ENCODE assay signal across 8 cellular contexts in genomic region chr16:30445149-30445407, GRCh38.
DNase-seq lines count a peak whose midpoint lies in the region; TF ChIP-seq lines count a peak whose summit lies in the region.

No MANE protein-coding gene starts in this region.

- no peak for DNase-seq in NCI-H2107 (lab: John Stamatoyannopoulos, UW)
- no peak for DNase-seq in NCI-H1694 treated with DMSO at 0.1 percent for 48 hours (lab: John Stamatoyannopoulos, UW)
- DNase-seq in GF-D8 (lab: John Stamatoyannopoulos, UW): no peak
- DNase-seq in erythroblast (lab: John Stamatoyannopoulos, UW): no peak

- no peak for TF ChIP-seq CTCF in GM12875 (IDR thresholded peaks at IDR 0.05; ENCODE audit: borderline replicate concordance, insufficient read depth, low read depth, low read length)
- no peak for TF ChIP-seq CTCF in parathyroid adenoma (IDR thresholded peaks at IDR 0.05)

- H2AFZ ChIP-seq in parathyroid adenoma: peak overlapping the region; percentile 95

- no peaks in the 10 kb centered on the region for H3K4me1 ChIP-seq in endocrine pancreas (ENCODE audit: control insufficient read depth, insufficient read depth, low read length)
- H3K4me1 ChIP-seq in parathyroid adenoma: peaks cover 6% of the 10 kb centered on the region

- H3K36me3 ChIP-seq in KOPT-K1 (ENCODE audit: insufficient read depth, low read length) (peaks cover 23% of the 10 kb centered on the region), endocrine pancreas (ENCODE audit: control insufficient read depth, insufficient read depth, low read length) (no peaks in the 10 kb centered on the region), parathyroid adenoma (ENCODE audit: control insufficient read depth, insufficient read depth, low read length) (no peaks in the 10 kb centered on the region)

- peak overlapping the region; percentile 93 for H3K4me2 ChIP-seq in parathyroid adenoma (ENCODE audit: low read length)

- H3K79me2 ChIP-seq in parathyroid adenoma: peaks cover 5% of the 10 kb centered on the region

- H3K9ac ChIP-seq in endocrine pancreas (ENCODE audit: control insufficient read depth, insufficient read depth, low read length) (peak overlapping the region; percentile 92), parathyroid adenoma (peak overlapping the region; percentile 78)

- H3K27ac ChIP-seq in KOPT-K1 (ENCODE audit: low read depth, low read length, poor library complexity, severe bottlenecking) (peak overlapping the region; percentile 80), parathyroid adenoma (peak overlapping the region; percentile 84)

- H3K27me3 ChIP-seq in endocrine pancreas (ENCODE audit: control insufficient read depth, insufficient read depth, low read length): no peaks in the 10 kb centered on the region
- H3K27me3 ChIP-seq in parathyroid adenoma (ENCODE audit: control insufficient read depth, insufficient read depth, low read length): no peaks in the 10 kb centered on the region

- no peak for TF ChIP-seq POLR2A in erythroblast (IDR thresholded peaks at IDR 0.05; ENCODE audit: low read length)

- H3K9me3 ChIP-seq in KOPT-K1 (ENCODE audit: insufficient read depth, low read length, poor library complexity, severe bottlenecking) (no peaks in the 10 kb centered on the region), endocrine pancreas (ENCODE audit: control insufficient read depth, low read length) (no peaks in the 10 kb centered on the region), parathyroid adenoma (ENCODE audit: control insufficient read depth, low read length) (no peaks in the 10 kb centered on the region)

- H3K4me3 ChIP-seq in GM12875 (ENCODE audit: low read depth, low read length): peak overlapping the region; percentile 89
- H3K4me3 ChIP-seq in endocrine pancreas (ENCODE audit: control insufficient read depth, insufficient read depth, low read length): peak overlapping the region; percentile 29
- peak overlapping the region; percentile 93 for H3K4me3 ChIP-seq in parathyroid adenoma (ENCODE audit: low read depth, low read length)

Comparison
In these comparisons a context has a peak if more than half of its experiments do, and no peak if none do; other contexts are left out.
1. H3K4me3 ChIP-seq: peak in every context shown above with its lines; median percentile 93 in parathyroid adenoma; 89 in GM12875; 29 in endocrine pancreas.